Comparison of ENCODE assay signal across 26 cellular contexts in genomic region chr6:63652980-63653379, GRCh38.
"Had no signal": no experiment of that assay in that cellular context is flagged by ENCODE, and none has a peak within 500 bp of the region (broad histone marks: within the 10 kb centered on the region; RNA-seq: fewer than 3 reads in every experiment).

No MANE protein-coding gene starts in this region.

- H3K27me3 ChIP-seq: esophagus squamous epithelium, gastrocnemius medialis, thyroid gland, upper lobe of right lung had no signal

- H3K27ac Mint-ChIP-seq: activated CD4-positive, alpha-beta T cell treated with anti-CD3 and anti-CD28 coated beads for 36 hours; activated naive CD4-positive, alpha-beta T cell treated with anti-CD3 and anti-CD28 coated beads, Interleukin-2, amount 50 U/mL, for 72 hours; mesothelial cell of epicardium; nephron progenitor cell had no signal

- H3K9me3 ChIP-seq: esophagus squamous epithelium, gastrocnemius medialis, thyroid gland, upper lobe of right lung had no signal

- H3K27me3 Mint-ChIP-seq: activated CD4-positive, alpha-beta T cell treated with anti-CD3 and anti-CD28 coated beads for 36 hours had no signal

- ATAC-seq: activated CD4-positive, alpha-beta T cell treated with anti-CD3 and anti-CD28 coated beads for 36 hours; activated naive CD4-positive, alpha-beta T cell treated with anti-CD3 and anti-CD28 coated beads, Interleukin-2, amount 50 U/mL, for 72 hours; gastrocnemius medialis; right cardiac atrium; stimulated activated naive CD8-positive, alpha-beta T cell treated with anti-CD3 and anti-CD28 coated beads, Interleukin-15, Interleukin-2, amounts not matched to agents 100 U/mL and 50 U/mL, for 24 hours; upper lobe of right lung had no signal

- H3K4me1 Mint-ChIP-seq: nephron progenitor cell had no signal

- H3K36me3 ChIP-seq: esophagus squamous epithelium, gastrocnemius medialis, left ventricle myocardium inferior, thyroid gland, upper lobe of right lung had no signal

- FAIRE-seq: astrocyte, colon, TTC549 had no signal

- H3K4me3 Mint-ChIP-seq: activated CD4-positive, alpha-beta T cell treated with anti-CD3 and anti-CD28 coated beads for 36 hours; mesothelial cell of epicardium; nephron progenitor cell had no signal

- H3K9ac ChIP-seq: parathyroid adenoma had no signal

- H2AFZ ChIP-seq: parathyroid adenoma had no signal

- DNase-seq: activated CD4-positive, alpha-beta T cell treated with anti-CD3 and anti-CD28 coated beads for 36 hours; activated CD4-positive, alpha-beta T cell treated with anti-CD3 and anti-CD28 coated beads, Interleukin-2, amount 50 U/mL, for 4 hours; activated CD8-positive, alpha-beta memory T cell treated with anti-CD3 and anti-CD28 coated beads for 24 hours; activated CD8-positive, alpha-beta memory T cell treated with anti-CD3 and anti-CD28 coated beads, Interleukin-2, amount 50 U/mL, for 4 hours; activated gamma-delta T cell; central memory CD4-positive, alpha-beta T cell; effector memory CD4-positive, alpha-beta T cell; esophagus squamous epithelium; gastrocnemius medialis; hippocampal formation; left ventricle myocardium inferior; mammary epithelial cell; nephron progenitor cell; right cardiac atrium; stimulated activated CD4-positive, alpha-beta T cell treated with anti-CD3 and anti-CD28 coated beads, Interleukin-12 subunit alpha, Interleukin-12 subunit beta, amount 100 ng/mL, for 4 hours; stimulated activated CD4-positive, alpha-beta T cell treated with anti-CD3 and anti-CD28 coated beads, Interleukin-4, amount 100 ng/mL, for 4 hours; stimulated activated naive CD8-positive, alpha-beta T cell treated with anti-CD3 and anti-CD28 coated beads, Interleukin-15, Interleukin-2, amounts not matched to agents 100 U/mL and 50 U/mL, for 24 hours; SW 1271; thyroid gland; upper lobe of right lung had no signal

- H3K4me3 ChIP-seq: esophagus squamous epithelium, gastrocnemius medialis, left ventricle myocardium inferior, thyroid gland, upper lobe of right lung had no signal

- H3K27ac ChIP-seq: esophagus squamous epithelium, gastrocnemius medialis, left ventricle myocardium inferior, parathyroid adenoma, thyroid gland, upper lobe of right lung had no signal
